ENCODE assay signal across 8 cellular contexts in genomic region chr1:16351994-16352841, GRCh38. TPM values are rescaled to one million over a fixed set of nuclear protein-coding genes. Genes with fewer than 3 reads are reported as not detected.
DNase-seq lines count a peak whose midpoint lies in the region; ATAC-seq and TF ChIP-seq lines count a peak whose summit lies in the region.

FBXO42 (minus strand) TSS chr1:16352480; CDS start chr1:16315418, 37,062 bp downstream.

- TF ChIP-seq CTCF in OCI-LY7 (conservative IDR thresholded peaks at IDR 0.05; ENCODE audit: low read length) (peak; percentile 70), epithelial cell of esophagus (IDR thresholded peaks at IDR 0.05; ENCODE audit: insufficient read depth, low read depth, low read length, missing control alignments) (peak; percentile 15), mucosa of descending colon (IDR thresholded peaks at IDR 0.05) (peak; percentile 54)

- peaks cover 15 to 21% (median 18%) of the 10 kb centered on the region in 3 donors for H3K4me1 Mint-ChIP-seq in IgD-negative memory B cell

- H3K36me3 Mint-ChIP-seq in IgD-negative memory B cell: no peaks in the 10 kb centered on the region

- H3K27ac Mint-ChIP-seq in IgD-negative memory B cell: peak within 1 kb of the TSS; percentile 64 to 95 (median 94)

- H3K4me1 ChIP-seq in OCI-LY7 (ENCODE audit: insufficient read depth, low read length, poor library complexity, severe bottlenecking) (peaks cover 29% of the 10 kb centered on the region), mucosa of descending colon (ENCODE audit: low read depth) (peaks cover 17% of the 10 kb centered on the region)

- peak within 1 kb of the TSS; percentile 72 for H3K27ac ChIP-seq in OCI-LY7 (ENCODE audit: low read depth, low read length, poor library complexity, severe bottlenecking)

- H3K4me3 ChIP-seq in OCI-LY7 (ENCODE audit: low read depth, low read length, poor library complexity, severe bottlenecking) (peak within 1 kb of the TSS; percentile 89), epithelial cell of esophagus (ENCODE audit: low read length) (peak within 1 kb of the TSS; percentile 94), mucosa of descending colon (peak within 1 kb of the TSS; percentile 82)

- no peaks in the 10 kb centered on the region for H3K9me3 Mint-ChIP-seq in IgD-negative memory B cell

- peak; percentile 86 for ATAC-seq in GM21529 (IDR thresholded peaks at IDR 0.05; ENCODE audit: unreplicated experiment)
- peak; percentile 98 for ATAC-seq in mucosa of descending colon

- POLR2A ChIA-PET in OCI-LY7 (lab: Charles Lee): interaction anchor here (0.7 to 1.4 kb wide), 5 partner anchors 11 to 226 kb away, joined by 3 to 9 read pairs (median 4); partner anchors contain the start of gene SZRD1

- CTCF ChIA-PET in OCI-LY7 (lab: Charles Lee; ENCODE audit: unreplicated experiment): no interaction called here

- intact Hi-C loops in OCI-LY7 (cut with micrococcal nuclease; ENCODE audit: unreplicated experiment) (loop anchor here (5.0 to 10.0 kb wide), 3 partner anchors 100 to 377 kb away; partner anchors contain the start of genes CPLANE2 and ZBTB17), mucosa of descending colon (cut with DNase I, micrococcal nuclease) (no loop called here)

- peak within 1 kb of the TSS; percentile 85 for H2AFZ ChIP-seq in OCI-LY7 (ENCODE audit: low read length)

- H3K36me3 ChIP-seq in OCI-LY7 (ENCODE audit: insufficient read depth, low read length) (peaks cover 7% of the 10 kb centered on the region; the same call in 1 of the 2 replicates), mucosa of descending colon (ENCODE audit: low read depth) (no peaks in the 10 kb centered on the region)

- no peaks in the 10 kb centered on the region for H3K9me2 ChIP-seq in OCI-LY7 (ENCODE audit: insufficient read depth, low read length)

- peak within 1 kb of the TSS; percentile 91 to 97 (median 96) for H3K4me3 Mint-ChIP-seq in IgD-negative memory B cell

- peaks cover 12% of the 10 kb centered on the region; the same call in 1 of the 2 replicates for H4K20me1 ChIP-seq in OCI-LY7 (ENCODE audit: insufficient read depth, low read length)

- H3K79me2 ChIP-seq in OCI-LY7 (ENCODE audit: insufficient read depth, low read depth, low read length): peaks cover 43% of the 10 kb centered on the region

- no peaks in the 10 kb centered on the region for H3K27me3 Mint-ChIP-seq in IgD-negative memory B cell

- peak within 1 kb of the TSS; percentile 94 for H3K4me2 ChIP-seq in OCI-LY7 (ENCODE audit: low read length)

- H3K9me3 ChIP-seq in OCI-LY7 (ENCODE audit: low read length): no peaks in the 10 kb centered on the region
- H3K9me3 ChIP-seq in mucosa of descending colon: no peaks in the 10 kb centered on the region

- BruUV-seq in OCI-LY7 (replicated peaks; lab: Mats Ljungman, UMichigan): no TSS peak

- DNase-seq in DMS114 treated with DMSO at 0.1 percent for 48 hours (lab: John Stamatoyannopoulos, UW; ENCODE audit: unreplicated experiment) (peak; percentile 71), OCI-LY7 (ENCODE audit: low spot score) (peak; percentile 93), activated T-cell treated with anti-CD3 and anti-CD28 coated beads for 1 hour (ENCODE audit: low read depth) (peak; percentile 86), epithelial cell of esophagus (ENCODE audit: low read depth) (peak; percentile 93), mucosa of descending colon (peak; percentile 90 to 94 (median 93))
- DNase-seq in stimulated activated CD8-positive, alpha-beta memory T cell treated with anti-CD3 and anti-CD28 coated beads, Interleukin-4, amount 100 ng/mL, for 24 hours (ENCODE audit: low read depth): peak; percentile 85

RNA-seq across cellular contexts. Expression of gene FBXO42, which starts in this region (rescaled TPM):
- polyA plus RNA-seq in IgD-negative memory B cell: 26.8 TPM
- 18.1 and 22.9 TPM in 2 replicates for total RNA-seq in OCI-LY7 (2014; rRNA removed; shearing (Covaris generic))
- total RNA-seq in OCI-LY7 (2022) (18.4 and 20.0 TPM in 2 replicates), mucosa of descending colon (10 to 100 TPM; 12.9 to 20.6 (median 16.3) TPM)

Comparison
In these comparisons a context has a peak if more than half of its experiments do, and no peak if none do; other contexts are left out.
1. Peak in every context shown above with its lines: DNase-seq, ATAC-seq, H3K4me3 ChIP-seq and H3K27ac ChIP-seq.
2. CTCF ChIP-seq: peak in every context shown above with its lines; median percentile 70 in OCI-LY7; 54 in mucosa of descending colon; 15 in epithelial cell of esophagus.